Comparison of ENCODE assay signal across 12 cellular contexts in the genomic region with DNA sequence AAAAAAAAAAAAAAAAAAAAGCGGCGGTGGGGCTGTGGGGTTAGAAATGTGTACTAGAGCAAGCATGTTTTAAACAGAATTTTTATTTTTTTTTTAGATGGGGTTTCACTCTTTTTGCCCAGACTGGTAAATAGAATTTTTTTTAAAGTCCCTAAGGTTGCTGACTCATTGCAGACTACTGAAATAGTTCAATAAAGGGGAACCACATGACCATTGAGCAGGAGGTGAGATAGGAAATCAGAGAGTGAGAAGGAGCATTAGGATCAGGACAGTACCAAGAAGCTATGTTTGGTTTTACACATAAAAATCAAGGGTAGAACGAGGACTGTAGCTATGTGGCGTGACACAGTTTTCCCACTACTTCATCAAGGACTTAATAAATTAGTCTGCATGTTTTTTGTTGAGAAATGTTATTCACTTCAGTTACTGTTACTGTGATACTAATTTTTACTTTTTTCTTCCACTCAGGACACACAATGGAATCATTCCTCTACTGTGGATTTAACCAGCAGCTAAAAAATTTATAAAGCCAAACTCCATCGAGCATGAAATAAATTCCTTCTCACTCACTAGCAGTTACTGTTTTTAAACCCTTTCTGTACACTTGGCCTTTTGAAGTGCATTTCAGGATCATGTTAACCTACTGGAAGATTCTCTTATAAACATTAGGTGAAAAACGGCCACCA. TPM values are rescaled to one million over a fixed set of nuclear protein-coding genes. Genes with fewer than 3 reads are reported as not detected.
DNase-seq lines count a peak whose midpoint lies in the region; ATAC-seq and TF ChIP-seq lines count a peak whose summit lies in the region.
"Had no signal": no experiment of that assay in that cellular context is flagged by ENCODE, and none has a peak within 500 bp of the region (broad histone marks: within the 10 kb centered on the region; RNA-seq: fewer than 3 reads in every experiment).

No MANE protein-coding gene starts in this region.

- peak; percentile 49 for ATAC-seq in HG02798 (IDR thresholded peaks at IDR 0.05; ENCODE audit: poor library complexity, unreplicated experiment)
- ATAC-seq: activated CD8-positive, alpha-beta T cell treated with anti-CD3 and anti-CD28 coated beads for 36 hours had no signal

- H3K36me3 Mint-ChIP-seq in chondrocyte (ENCODE audit: low read depth) = no peaks in the 10 kb centered on the region

- H3K4me3 ChIP-seq in muscle layer of duodenum (ENCODE audit: low read depth in 1 of 2, low read length in 2 of 2) = no peak overlapping the region

- H3K9me3 ChIP-seq in muscle layer of duodenum (ENCODE audit: control insufficient read depth in 1 of 2, low read length in 2 of 2) = no peaks in the 10 kb centered on the region

- H3K4me1 ChIP-seq in muscle layer of duodenum (ENCODE audit: control insufficient read depth in 1 of 2, insufficient read depth in 2 of 2, low read length in 2 of 2) = peaks cover 0 to 9% of the 10 kb centered on the region in 2 donors

- TF ChIP-seq CTCF in chondrocyte (IDR thresholded peaks at IDR 0.05) = no peak

- peaks cover 44% of the 10 kb centered on the region for H3K4me1 Mint-ChIP-seq in chondrocyte (ENCODE audit: low read depth)

- H3K27ac Mint-ChIP-seq in chondrocyte (ENCODE audit: unreplicated experiment) = peak overlapping the region; percentile 84
- H3K27ac Mint-ChIP-seq: activated CD8-positive, alpha-beta T cell treated with anti-CD3 and anti-CD28 coated beads for 36 hours had no signal

- no peaks in the 10 kb centered on the region for H3K27me3 ChIP-seq in muscle layer of duodenum (ENCODE audit: low read depth, low read length)

- H3K27ac ChIP-seq in muscle layer of duodenum (ENCODE audit: low read length) = peak overlapping the region; percentile 67

- peaks cover 0 to 5% of the 10 kb centered on the region in 2 donors for H3K36me3 ChIP-seq in muscle layer of duodenum (ENCODE audit: control insufficient read depth in 1 of 2, insufficient read depth in 2 of 2, low read length in 2 of 2)

- DNase-seq in A172 (ENCODE audit: low spot score) = peak; percentile 34
- no peak for DNase-seq in chondrocyte (ENCODE audit: low spot score)
- DNase-seq in DMS79 treated with DMSO at 0.1 percent for 48 hours (lab: John Stamatoyannopoulos, UW) = no peak
- DNase-seq in retina = no peak
- no peak for DNase-seq in mucosa of gallbladder (ENCODE audit: low spot score)
- DNase-seq in activated T-cell treated with anti-CD3 and anti-CD28 coated beads, Interleukin-2, amount 50 U/mL, for 48 hours = no peak
- DNase-seq: activated CD8-positive, alpha-beta T cell treated with anti-CD3 and anti-CD28 coated beads for 36 hours; amygdala; GOT3 had no signal

- no peaks in the 10 kb centered on the region for H3K9me3 Mint-ChIP-seq in chondrocyte (ENCODE audit: low read depth)
- H3K9me3 Mint-ChIP-seq: activated CD8-positive, alpha-beta T cell treated with anti-CD3 and anti-CD28 coated beads for 36 hours; neural crest cell had no signal

- H3K4me3 Mint-ChIP-seq in chondrocyte (ENCODE audit: unreplicated experiment) = peak overlapping the region; percentile 10
- H3K4me3 Mint-ChIP-seq: activated CD8-positive, alpha-beta T cell treated with anti-CD3 and anti-CD28 coated beads for 36 hours; neural crest cell had no signal

- no peaks in the 10 kb centered on the region for H3K27me3 Mint-ChIP-seq in chondrocyte (ENCODE audit: low read depth)
- H3K27me3 Mint-ChIP-seq: activated CD8-positive, alpha-beta T cell treated with anti-CD3 and anti-CD28 coated beads for 36 hours had no signal

RNA-seq across cellular contexts. Expression of gene LAMA1, which starts 33.4 kb away (rescaled TPM):
- total RNA-seq in A172 (2014; rRNA removed; shearing (Covaris generic)) = 4.4 and 7.2 TPM in 2 replicates
- 2.3 to 3.9 TPM (median 2.5 TPM) in 3 replicates for total RNA-seq in chondrocyte
- 0.49 TPM for total RNA-seq in mucosa of gallbladder
- total RNA-seq: activated CD8-positive, alpha-beta T cell treated with anti-CD3 and anti-CD28 coated beads for 36 hours had no signal
